ENCODE assay signal across 9 cellular contexts in genomic region chr17:17711708-17712141, GRCh38. TPM values are rescaled to one million over a fixed set of nuclear protein-coding genes. Genes with fewer than 3 reads are reported as not detected.
DNase-seq lines count a peak whose midpoint lies in the region; ATAC-seq and TF ChIP-seq lines count a peak whose summit lies in the region.
"Had no signal": no experiment of that assay in that cellular context is flagged by ENCODE, and none has a peak within 500 bp of the region (broad histone marks: within the 10 kb centered on the region; RNA-seq: fewer than 3 reads in every experiment).

No MANE protein-coding gene starts in this region.

- no peak for TF ChIP-seq CTCF in heart left ventricle (IDR thresholded peaks at IDR 0.05)
- no peak for TF ChIP-seq CTCF in endodermal cell (conservative IDR thresholded peaks at IDR 0.05)
- TF ChIP-seq CTCF in natural killer cell (IDR thresholded peaks at IDR 0.05): no peak
- TF ChIP-seq CTCF in uterus (IDR thresholded peaks at IDR 0.05): no peak

- H3K4me1 ChIP-seq in heart left ventricle (peaks cover 0 to 58% (median 38%) of the 10 kb centered on the region in 12 donors), endodermal cell (ENCODE audit: control insufficient read depth, insufficient read depth, low read length) (peaks cover 19% of the 10 kb centered on the region), uterus (peaks cover 0 to 13% of the 10 kb centered on the region in 2 donors)

- H3K27me3 Mint-ChIP-seq in endodermal cell (ENCODE audit: insufficient read depth): peaks cover 47% of the 10 kb centered on the region
- H3K27me3 Mint-ChIP-seq in natural killer cell (ENCODE audit: low read depth in 2 of 2): no peaks in the 10 kb centered on the region

- H3K27me3 ChIP-seq in heart left ventricle (no peaks in the 10 kb centered on the region), endodermal cell (ENCODE audit: control insufficient read depth, insufficient read depth, low read length, poor library complexity, severe bottlenecking) (no peaks in the 10 kb centered on the region), uterus (no peaks in the 10 kb centered on the region)
- H3K27me3 ChIP-seq: neutrophil had no signal

- 60 to 68% (median 62%) methylated on average over 10 to 11 of the region's 11 CpGs for WGBS in heart left ventricle, 4 donors
- WGBS in endodermal cell (ENCODE audit: insufficient coverage in 1 of 2, insufficient read length in 1 of 2), 2 experiments: 46% methylated on average over 11 of the region's 11 CpGs

- H3K9me3 ChIP-seq in heart left ventricle: no peaks in the 10 kb centered on the region
- H3K9me3 ChIP-seq in endodermal cell (ENCODE audit: control insufficient read depth, low read length): no peaks in the 10 kb centered on the region
- no peaks in the 10 kb centered on the region for H3K9me3 ChIP-seq in uterus
- H3K9me3 ChIP-seq: neutrophil had no signal

- H3K27ac ChIP-seq in heart left ventricle (peak overlapping the region in 7 of 12 donors; percentile 7 to 88 (median 32)), endodermal cell (ENCODE audit: low read depth, low read length) (peak overlapping the region; percentile 66), uterus (peak overlapping the region; percentile 75 to 77)

- peak overlapping the region; percentile 52 for H3K9ac ChIP-seq in endodermal cell (ENCODE audit: extremely low read depth, low read length, poor library complexity, severe bottlenecking)

- H3K4me3 Mint-ChIP-seq in endodermal cell (no peak overlapping the region), natural killer cell (peak overlapping the region; percentile 40)

- H3K4me1 Mint-ChIP-seq in endodermal cell (peaks cover 29% of the 10 kb centered on the region), natural killer cell (peaks cover 32 to 41% of the 10 kb centered on the region in 2 donors)

- ATAC-seq in heart left ventricle (no peak), left cardiac atrium (no peak), natural killer cell (no peak), GM18870 (IDR thresholded peaks at IDR 0.05; ENCODE audit: unreplicated experiment) (no peak)

- no peak for DNase-seq in heart left ventricle
- no peak for DNase-seq in left cardiac atrium
- DNase-seq in endodermal cell: peak; percentile 87
- no peak for DNase-seq in natural killer cell
- DNase-seq in uterus: no peak
- no peak for DNase-seq in AG08396 (ENCODE audit: low spot score)
- DNase-seq in DMS79 (lab: John Stamatoyannopoulos, UW): no peak

- H3K9me3 Mint-ChIP-seq in endodermal cell (no peaks in the 10 kb centered on the region), natural killer cell (no peaks in the 10 kb centered on the region)

- intact Hi-C loops in heart left ventricle (cut with DNase I): loop anchor here in 1 of 10 donors (2.0 kb wide), 1 partner anchor 15 kb away; no protein-coding TSS in a partner anchor
- intact Hi-C loops in left cardiac atrium (cut with DNase I): no loop called here
- intact Hi-C loops in natural killer cell (cut with micrococcal nuclease): loop anchor here (5.0 kb wide), 1 partner anchor 41 kb away; no protein-coding TSS in a partner anchor
- intact Hi-C loops in uterus (cut with DNase I; ENCODE audit: low total_unique reads): no loop called here

- H3K4me3 ChIP-seq in heart left ventricle (no peak overlapping the region), endodermal cell (ENCODE audit: low read length) (no peak overlapping the region), uterus (no peak overlapping the region)

- H3K36me3 ChIP-seq in heart left ventricle: no peaks in the 10 kb centered on the region
- H3K36me3 ChIP-seq in endodermal cell (ENCODE audit: control insufficient read depth, insufficient read depth, low read length): no peaks in the 10 kb centered on the region
- H3K36me3 ChIP-seq in uterus: no peaks in the 10 kb centered on the region
- H3K36me3 ChIP-seq: neutrophil had no signal

- H3K27ac Mint-ChIP-seq in endodermal cell: peak overlapping the region; percentile 92
- peak overlapping the region; percentile 79 to 80 for H3K27ac Mint-ChIP-seq in natural killer cell

- peaks cover 3% of the 10 kb centered on the region for H3K36me3 Mint-ChIP-seq in endodermal cell (ENCODE audit: low read depth)
- no peaks in the 10 kb centered on the region for H3K36me3 Mint-ChIP-seq in natural killer cell

- TF ChIP-seq POLR2A in heart left ventricle (IDR thresholded peaks at IDR 0.05) (no peak), uterus (IDR thresholded peaks at IDR 0.05) (no peak)

RNA-seq across cellular contexts. Expression of gene RAI1, which starts 30.5 kb away (rescaled TPM):
- 10 to 100 TPM; 15.1 to 37.2 (median 20.8) TPM for total RNA-seq in heart left ventricle
- 10 to 100 TPM; 17.2 to 23.0 TPM for polyA plus RNA-seq in heart left ventricle
- 10 to 100 TPM; 22.4 to 32.3 TPM for total RNA-seq in left cardiac atrium
- total RNA-seq in endodermal cell: 10 to 100 TPM; 35.9 to 42.9 TPM
- polyA plus RNA-seq in endodermal cell (2013, experiment 1 of 2): 34.4 TPM
- 37.1 TPM for polyA plus RNA-seq in endodermal cell (2013, experiment 2 of 2)
- 10 to 100 TPM; 39.8 to 55.0 (median 49.4) TPM for total RNA-seq in natural killer cell
- 10 to 100 TPM in 3 of 4 donors, 1 to 10 TPM in 1; 10.0 to 66.1 (median 15.3) TPM for total RNA-seq in uterus
